In genomic region chr7:18356195-18356645, GRCh38 we compare ENCODE assay signal across 8 cellular contexts.
A peak's percentile ranks its signal among the peaks of the same experiment; 100 is the strongest.
DNase-seq lines count a peak whose midpoint lies in the region; ATAC-seq, FAIRE-seq and TF ChIP-seq lines count a peak whose summit lies in the region.

No MANE protein-coding gene starts in this region.

- CTCF ChIA-PET in HCT116 (lab: Charles Lee), result interaction anchor here (0.7 to 2.0 kb wide), 10 partner anchors 8 to 650 kb away, joined by 3 to 8 read pairs (median 4); no protein-coding TSS in a partner anchor

- H3K4me3 ChIP-seq in HCT116 (replicated peaks in 1 of 2; ENCODE audit: low read depth in 1 of 2, low read length in 2 of 2) (no peak overlapping the region; a peak in 1 of 4 replicates), cardiac fibroblast (replicated peaks in 1 of 2; ENCODE audit: low read depth in 2 of 2, low read length in 2 of 2) (no peak overlapping the region), lower leg skin (ENCODE audit: low read depth, poor library complexity, severe bottlenecking) (no peak overlapping the region)

- FAIRE-seq in urothelium cell line (lab: Jason Lieb, UNC), result no peak

- peaks cover 0 to 3% of the 10 kb centered on the region in 2 experiments; a peak in 2 of 4 replicates for H3K4me1 ChIP-seq in HCT116 (ENCODE audit: control insufficient read depth in 1 of 2, insufficient read depth in 2 of 2, low read length in 2 of 2)

- no peaks in the 10 kb centered on the region for H3K36me3 ChIP-seq in HCT116 (ENCODE audit: control insufficient read depth in 1 of 2, insufficient read depth in 2 of 2, low read length in 2 of 2)

- H2AFZ ChIP-seq in HCT116 (ENCODE audit: low read depth, low read length, poor library complexity, severe bottlenecking), result peak overlapping the region; percentile 38

- POLR2A ChIA-PET in HCT116 (lab: Charles Lee), result no interaction called here

- H3K9me3 ChIP-seq in HCT116 (ENCODE audit: control insufficient read depth in 1 of 2, insufficient read depth in 1 of 2, low read depth in 1 of 2, low read length in 2 of 2), result no peaks in the 10 kb centered on the region

- intact Hi-C loops in HCT116 (cut with micrococcal nuclease) (loop anchor here (5.0 kb wide), 2 partner anchors 151 to 1311 kb away; no protein-coding TSS in a partner anchor), lower leg skin (cut with DNase I; ENCODE audit: low total_unique reads) (no loop called here)

- DNase-seq in ELF-1 (ENCODE audit: low read depth, low spot score) (peak; percentile 9), HCT116 (ENCODE audit: low read depth, low spot score) (peak; percentile 26), NOMO-1 treated with DMSO at 0.1 percent for 48 hours (lab: John Stamatoyannopoulos, UW; ENCODE audit: unreplicated experiment) (peak; percentile 57), cardiac fibroblast (ENCODE audit: low read depth in 2 of 2) (peak; percentile 64 to 75), kidney tubule cell (ENCODE audit: low spot score) (peak; percentile 65), urothelium cell line (ENCODE audit: low spot score) (peak; percentile 34), lower leg skin (ENCODE audit: low spot score in 2 of 2) (no peak)
- DNase-seq in activated effector memory CD4-positive, alpha-beta T cell treated with Interleukin-2 at 50 U/mL for 16 hours, result no peak

- 5 to 6% methylated on average over 4 of the region's 4 CpGs for WGBS in lower leg skin, 2 donors

- no peak for TF ChIP-seq POLR2A in HCT116 (IDR thresholded peaks at IDR 0.05; ENCODE audit: borderline replicate concordance, extremely low read depth, insufficient read depth, insufficient read length)
- TF ChIP-seq POLR2A in lower leg skin (IDR thresholded peaks at IDR 0.05), result no peak

- H3K9ac ChIP-seq in HCT116 (ENCODE audit: low read length), result no peak overlapping the region

- H3K27ac ChIP-seq in HCT116 (ENCODE audit: low read depth, low read length), result no peak overlapping the region

- TF ChIP-seq RAD21 in HCT116 (IDR thresholded peaks at IDR 0.05; ENCODE audit: low read depth), result peak; percentile 49

- RAD21 ChIA-PET in HCT116 (lab: Charles Lee; ENCODE audit: low non-redundant PET in 1 of 2, low total read pairs in 2 of 2, uncharacterized antibody in 2 of 2, unreplicated experiment in 2 of 2), result interaction anchor here (0.5 to 0.7 kb wide), 2 partner anchors 214 to 688 kb away, joined by 3 to 7 read pairs; no protein-coding TSS in a partner anchor

- TF ChIP-seq CTCF in HCT116 (IDR thresholded peaks at IDR 0.05 in 2 of 3, conservative IDR thresholded peaks at IDR 0.05 in 1 of 3; ENCODE audit: borderline replicate concordance in 1 of 3, insufficient read depth in 1 of 3, low read depth in 2 of 3, low read length in 2 of 3), result peak; percentile 53 to 79 (median 71)
- TF ChIP-seq CTCF in cardiac fibroblast (IDR thresholded peaks at IDR 0.05; ENCODE audit: low read depth, low read length), result peak; percentile 49
- TF ChIP-seq CTCF in lower leg skin (IDR thresholded peaks at IDR 0.05), result no peak

- peak overlapping the region; percentile 38 for H3K4me2 ChIP-seq in HCT116 (ENCODE audit: low read length)

- H3K79me2 ChIP-seq in HCT116 (ENCODE audit: insufficient read depth, low read length), result no peaks in the 10 kb centered on the region

- no peaks in the 10 kb centered on the region for H4K20me1 ChIP-seq in HCT116 (ENCODE audit: insufficient read depth)

- no peaks in the 10 kb centered on the region for H3K27me3 ChIP-seq in HCT116 (ENCODE audit: insufficient read depth, low read length)

- no peaks in the 10 kb centered on the region for H3K9me2 ChIP-seq in HCT116 (ENCODE audit: insufficient read depth)

- BruUV-seq in HCT116 (replicated peaks; lab: Mats Ljungman, UMichigan), result no TSS peak

- peak; percentile 38; the same call in 1 of the 2 replicates for ATAC-seq in HCT116

TF ChIP-seq in HCT116, 20 proteins besides CTCF, POLR2A, EP300 and RAD21:
- TF ChIP-seq EGR1 (IDR thresholded peaks at IDR 0.05; ENCODE audit: low read depth), result no peak
- no peak for TF ChIP-seq ZNF274 (IDR thresholded peaks at IDR 0.05; ENCODE audit: low read depth, low read length)
- TF ChIP-seq ZFX (IDR thresholded peaks at IDR 0.05), result no peak
- TF ChIP-seq CEBPB (IDR thresholded peaks at IDR 0.05; ENCODE audit: low read depth), result no peak
- TF ChIP-seq JUND (IDR thresholded peaks at IDR 0.05), result no peak
- TF ChIP-seq, protein P1, sequence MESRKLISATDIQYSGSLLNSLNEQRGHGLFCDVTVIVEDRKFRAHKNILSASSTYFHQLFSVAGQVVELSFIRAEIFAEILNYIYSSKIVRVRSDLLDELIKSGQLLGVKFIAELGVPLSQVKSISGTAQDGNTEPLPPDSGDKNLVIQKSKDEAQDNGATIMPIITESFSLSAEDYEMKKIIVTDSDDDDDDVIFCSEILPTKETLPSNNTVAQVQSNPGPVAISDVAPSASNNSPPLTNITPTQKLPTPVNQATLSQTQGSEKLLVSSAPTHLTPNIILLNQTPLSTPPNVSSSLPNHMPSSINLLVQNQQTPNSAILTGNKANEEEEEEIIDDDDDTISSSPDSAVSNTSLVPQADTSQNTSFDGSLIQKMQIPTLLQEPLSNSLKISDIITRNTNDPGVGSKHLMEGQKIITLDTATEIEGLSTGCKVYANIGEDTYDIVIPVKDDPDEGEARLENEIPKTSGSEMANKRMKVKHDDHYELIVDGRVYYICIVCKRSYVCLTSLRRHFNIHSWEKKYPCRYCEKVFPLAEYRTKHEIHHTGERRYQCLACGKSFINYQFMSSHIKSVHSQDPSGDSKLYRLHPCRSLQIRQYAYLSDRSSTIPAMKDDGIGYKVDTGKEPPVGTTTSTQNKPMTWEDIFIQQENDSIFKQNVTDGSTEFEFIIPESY (IDR thresholded peaks at IDR 0.05; ENCODE audit: extremely low read depth, insufficient replicate concordance, low read length), result no peak
- no peak for TF ChIP-seq ATF3 (IDR thresholded peaks at IDR 0.05)
- TF ChIP-seq TCF7L2 (IDR thresholded peaks at IDR 0.05; ENCODE audit: borderline replicate concordance, extremely low read depth, insufficient read depth, insufficient read length), result no peak
- no peak for TF ChIP-seq EZH2phosphoT487 (IDR thresholded peaks at IDR 0.05; ENCODE audit: borderline replicate concordance)
- TF ChIP-seq FOSL1 (IDR thresholded peaks at IDR 0.05; ENCODE audit: low read depth), result no peak
- no peak for TF ChIP-seq MAX (IDR thresholded peaks at IDR 0.05)
- no peak for TF ChIP-seq YY1 (IDR thresholded peaks at IDR 0.05; ENCODE audit: extremely low read depth, insufficient replicate concordance, low read depth, low read length)
- no peak for TF ChIP-seq POLR2AphosphoS5 (IDR thresholded peaks at IDR 0.05; ENCODE audit: low read depth, low read length)
- TF ChIP-seq, protein P2, sequence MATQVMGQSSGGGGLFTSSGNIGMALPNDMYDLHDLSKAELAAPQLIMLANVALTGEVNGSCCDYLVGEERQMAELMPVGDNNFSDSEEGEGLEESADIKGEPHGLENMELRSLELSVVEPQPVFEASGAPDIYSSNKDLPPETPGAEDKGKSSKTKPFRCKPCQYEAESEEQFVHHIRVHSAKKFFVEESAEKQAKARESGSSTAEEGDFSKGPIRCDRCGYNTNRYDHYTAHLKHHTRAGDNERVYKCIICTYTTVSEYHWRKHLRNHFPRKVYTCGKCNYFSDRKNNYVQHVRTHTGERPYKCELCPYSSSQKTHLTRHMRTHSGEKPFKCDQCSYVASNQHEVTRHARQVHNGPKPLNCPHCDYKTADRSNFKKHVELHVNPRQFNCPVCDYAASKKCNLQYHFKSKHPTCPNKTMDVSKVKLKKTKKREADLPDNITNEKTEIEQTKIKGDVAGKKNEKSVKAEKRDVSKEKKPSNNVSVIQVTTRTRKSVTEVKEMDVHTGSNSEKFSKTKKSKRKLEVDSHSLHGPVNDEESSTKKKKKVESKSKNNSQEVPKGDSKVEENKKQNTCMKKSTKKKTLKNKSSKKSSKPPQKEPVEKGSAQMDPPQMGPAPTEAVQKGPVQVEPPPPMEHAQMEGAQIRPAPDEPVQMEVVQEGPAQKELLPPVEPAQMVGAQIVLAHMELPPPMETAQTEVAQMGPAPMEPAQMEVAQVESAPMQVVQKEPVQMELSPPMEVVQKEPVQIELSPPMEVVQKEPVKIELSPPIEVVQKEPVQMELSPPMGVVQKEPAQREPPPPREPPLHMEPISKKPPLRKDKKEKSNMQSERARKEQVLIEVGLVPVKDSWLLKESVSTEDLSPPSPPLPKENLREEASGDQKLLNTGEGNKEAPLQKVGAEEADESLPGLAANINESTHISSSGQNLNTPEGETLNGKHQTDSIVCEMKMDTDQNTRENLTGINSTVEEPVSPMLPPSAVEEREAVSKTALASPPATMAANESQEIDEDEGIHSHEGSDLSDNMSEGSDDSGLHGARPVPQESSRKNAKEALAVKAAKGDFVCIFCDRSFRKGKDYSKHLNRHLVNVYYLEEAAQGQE (IDR thresholded peaks at IDR 0.05; ENCODE audit: low read depth), result no peak
- TF ChIP-seq SIN3A (IDR thresholded peaks at IDR 0.05; ENCODE audit: low read depth), result no peak
- TF ChIP-seq EZH2 (IDR thresholded peaks at IDR 0.05), result no peak
- no peak for TF ChIP-seq SP1 (IDR thresholded peaks at IDR 0.05; ENCODE audit: low read depth)
TF ChIP-seq in HCT116: peak in this region for 0.

Comparison
In these comparisons a context has a peak if more than half of its experiments do, and no peak if none do; other contexts are left out.
1. DNase-seq: peak in ELF-1 (single experiment), HCT116 (single experiment), NOMO-1 treated with DMSO at 0.1 percent for 48 hours (single experiment), cardiac fibroblast (2 of 2), kidney tubule cell (single experiment) and urothelium cell line (single experiment); none in lower leg skin (0 of 2) and activated effector memory CD4-positive, alpha-beta T cell treated with Interleukin-2 at 50 U/mL for 16 hours (single experiment).
2. CTCF ChIP-seq: peak in HCT116 (3 of 3) and cardiac fibroblast (single experiment); none in lower leg skin (0 of 3).